ENCODE assay signal across 1 cellular context in the genomic region with DNA sequence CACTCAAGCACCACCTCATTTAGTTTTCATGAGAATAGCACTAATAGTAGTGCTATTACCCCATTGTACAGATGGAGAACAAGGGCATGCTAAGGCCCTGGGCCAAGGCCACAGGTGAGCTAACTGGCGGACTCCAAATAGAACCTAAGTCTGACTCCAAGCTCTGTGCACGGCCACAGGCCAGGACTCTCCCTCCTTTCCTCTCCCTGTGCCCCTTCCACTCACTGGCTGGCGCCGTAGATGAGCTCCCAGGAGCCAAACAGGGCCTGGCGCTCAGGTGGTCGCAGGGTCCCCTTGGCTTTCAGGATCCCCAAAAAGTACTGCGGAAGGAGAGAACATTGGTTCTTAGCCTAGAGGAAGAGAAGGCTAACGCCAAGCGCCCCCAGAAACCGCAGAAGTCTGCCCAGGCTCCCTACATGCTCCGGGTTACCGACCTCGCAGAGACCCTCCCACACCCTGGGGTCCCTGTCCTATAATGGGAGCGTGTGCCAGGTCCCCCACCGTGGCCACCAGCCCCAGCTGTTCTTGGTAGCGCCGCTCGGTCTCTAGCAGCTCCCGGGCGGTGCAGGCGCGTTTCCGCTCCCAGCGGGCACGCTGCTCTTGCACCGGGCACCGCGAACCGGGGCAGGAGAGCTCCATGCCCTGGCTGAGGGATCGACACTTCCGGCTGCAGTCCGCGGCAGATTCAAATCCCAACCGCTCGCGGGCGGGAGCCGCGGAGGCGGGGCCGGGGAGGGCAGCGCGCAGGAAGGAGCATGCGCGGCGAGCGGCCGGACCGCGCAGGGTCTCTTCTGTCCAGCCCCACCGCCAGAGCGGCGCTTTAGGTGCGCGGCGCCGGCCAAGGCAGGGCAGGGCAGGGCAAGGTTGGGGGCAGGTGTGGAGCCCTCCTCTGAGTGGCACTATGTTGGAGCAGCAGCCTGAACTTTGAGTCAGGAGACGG.
TF ChIP-seq lines count a peak whose summit lies in the region.

A gene with protein sequence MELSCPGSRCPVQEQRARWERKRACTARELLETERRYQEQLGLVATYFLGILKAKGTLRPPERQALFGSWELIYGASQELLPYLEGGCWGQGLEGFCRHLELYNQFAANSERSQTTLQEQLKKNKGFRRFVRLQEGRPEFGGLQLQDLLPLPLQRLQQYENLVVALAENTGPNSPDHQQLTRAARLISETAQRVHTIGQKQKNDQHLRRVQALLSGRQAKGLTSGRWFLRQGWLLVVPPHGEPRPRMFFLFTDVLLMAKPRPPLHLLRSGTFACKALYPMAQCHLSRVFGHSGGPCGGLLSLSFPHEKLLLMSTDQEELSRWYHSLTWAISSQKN (minus strand): TSS at position 665 of the 940 bp plus-strand sequence. CDS start 26 bp downstream, at position 639.

TF ChIP-seq in WTC11, 78 proteins besides CTCF, POLR2A, EP300 and RAD21 (continued from another document and continues in another):
- TF ChIP-seq, protein P1, sequence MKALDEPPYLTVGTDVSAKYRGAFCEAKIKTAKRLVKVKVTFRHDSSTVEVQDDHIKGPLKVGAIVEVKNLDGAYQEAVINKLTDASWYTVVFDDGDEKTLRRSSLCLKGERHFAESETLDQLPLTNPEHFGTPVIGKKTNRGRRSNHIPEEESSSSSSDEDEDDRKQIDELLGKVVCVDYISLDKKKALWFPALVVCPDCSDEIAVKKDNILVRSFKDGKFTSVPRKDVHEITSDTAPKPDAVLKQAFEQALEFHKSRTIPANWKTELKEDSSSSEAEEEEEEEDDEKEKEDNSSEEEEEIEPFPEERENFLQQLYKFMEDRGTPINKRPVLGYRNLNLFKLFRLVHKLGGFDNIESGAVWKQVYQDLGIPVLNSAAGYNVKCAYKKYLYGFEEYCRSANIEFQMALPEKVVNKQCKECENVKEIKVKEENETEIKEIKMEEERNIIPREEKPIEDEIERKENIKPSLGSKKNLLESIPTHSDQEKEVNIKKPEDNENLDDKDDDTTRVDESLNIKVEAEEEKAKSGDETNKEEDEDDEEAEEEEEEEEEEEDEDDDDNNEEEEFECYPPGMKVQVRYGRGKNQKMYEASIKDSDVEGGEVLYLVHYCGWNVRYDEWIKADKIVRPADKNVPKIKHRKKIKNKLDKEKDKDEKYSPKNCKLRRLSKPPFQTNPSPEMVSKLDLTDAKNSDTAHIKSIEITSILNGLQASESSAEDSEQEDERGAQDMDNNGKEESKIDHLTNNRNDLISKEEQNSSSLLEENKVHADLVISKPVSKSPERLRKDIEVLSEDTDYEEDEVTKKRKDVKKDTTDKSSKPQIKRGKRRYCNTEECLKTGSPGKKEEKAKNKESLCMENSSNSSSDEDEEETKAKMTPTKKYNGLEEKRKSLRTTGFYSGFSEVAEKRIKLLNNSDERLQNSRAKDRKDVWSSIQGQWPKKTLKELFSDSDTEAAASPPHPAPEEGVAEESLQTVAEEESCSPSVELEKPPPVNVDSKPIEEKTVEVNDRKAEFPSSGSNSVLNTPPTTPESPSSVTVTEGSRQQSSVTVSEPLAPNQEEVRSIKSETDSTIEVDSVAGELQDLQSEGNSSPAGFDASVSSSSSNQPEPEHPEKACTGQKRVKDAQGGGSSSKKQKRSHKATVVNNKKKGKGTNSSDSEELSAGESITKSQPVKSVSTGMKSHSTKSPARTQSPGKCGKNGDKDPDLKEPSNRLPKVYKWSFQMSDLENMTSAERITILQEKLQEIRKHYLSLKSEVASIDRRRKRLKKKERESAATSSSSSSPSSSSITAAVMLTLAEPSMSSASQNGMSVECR (CRISPR knock-in tag; IDR thresholded peaks at IDR 0.05; ENCODE audit: borderline replicate concordance), result 0 out of 2 replicates have a peak, but pooled peaks have one; percentile 11
- TF ChIP-seq SP1 (CRISPR knock-in tag; conservative IDR thresholded peaks at IDR 0.05) (peak; percentile 79), NR3C1 (CRISPR knock-in tag; conservative IDR thresholded peaks at IDR 0.05; ENCODE audit: low read depth) (0 out of 2 replicates have a peak, but pooled peaks have one; percentile 62), ZNF232 (CRISPR knock-in tag; IDR thresholded peaks at IDR 0.05) (peak; percentile 89; the same call in 1 of the 2 replicates), ZNF423 (CRISPR knock-in tag; IDR thresholded peaks at IDR 0.05) (no peak), NFE2L1 (CRISPR knock-in tag; IDR thresholded peaks at IDR 0.05) (peak; percentile 60; the same call in 1 of the 2 replicates), ETV6 (CRISPR knock-in tag; IDR thresholded peaks at IDR 0.05) (peak; percentile 80; the same call in 1 of the 2 replicates), KAT7 (CRISPR knock-in tag; IDR thresholded peaks at IDR 0.05; ENCODE audit: borderline replicate concordance) (no peak), IRF2 (CRISPR knock-in tag; IDR thresholded peaks at IDR 0.05; ENCODE audit: borderline replicate concordance, low read depth) (no peak), GTF2I (CRISPR knock-in tag; conservative IDR thresholded peaks at IDR 0.05) (no peak), GRHL2 (CRISPR knock-in tag; IDR thresholded peaks at IDR 0.05; ENCODE audit: insufficient replicate concordance, severe bottlenecking) (no peak), TP53 (CRISPR knock-in tag; IDR thresholded peaks at IDR 0.05) (peak; percentile 69; the same call in 1 of the 2 replicates), HMGA2 (CRISPR knock-in tag; IDR thresholded peaks at IDR 0.05) (no peak), RORB (CRISPR knock-in tag; IDR thresholded peaks at IDR 0.05) (no peak), PRRX2 (CRISPR knock-in tag; IDR thresholded peaks at IDR 0.05) (no peak), RELA (CRISPR knock-in tag; IDR thresholded peaks at IDR 0.05; ENCODE audit: borderline replicate concordance) (peak; percentile 83; the same call in 1 of the 2 replicates), ZNF121 (CRISPR knock-in tag; IDR thresholded peaks at IDR 0.05) (no peak), JUN (CRISPR knock-in tag; IDR thresholded peaks at IDR 0.05) (no peak), CBFB (CRISPR knock-in tag; IDR thresholded peaks at IDR 0.05; ENCODE audit: low read depth) (no peak)
- TF ChIP-seq, protein P2, sequence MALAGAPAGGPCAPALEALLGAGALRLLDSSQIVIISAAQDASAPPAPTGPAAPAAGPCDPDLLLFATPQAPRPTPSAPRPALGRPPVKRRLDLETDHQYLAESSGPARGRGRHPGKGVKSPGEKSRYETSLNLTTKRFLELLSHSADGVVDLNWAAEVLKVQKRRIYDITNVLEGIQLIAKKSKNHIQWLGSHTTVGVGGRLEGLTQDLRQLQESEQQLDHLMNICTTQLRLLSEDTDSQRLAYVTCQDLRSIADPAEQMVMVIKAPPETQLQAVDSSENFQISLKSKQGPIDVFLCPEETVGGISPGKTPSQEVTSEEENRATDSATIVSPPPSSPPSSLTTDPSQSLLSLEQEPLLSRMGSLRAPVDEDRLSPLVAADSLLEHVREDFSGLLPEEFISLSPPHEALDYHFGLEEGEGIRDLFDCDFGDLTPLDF (CRISPR knock-in tag; IDR thresholded peaks at IDR 0.05), result peak; percentile 90
- TF ChIP-seq, protein P3, sequence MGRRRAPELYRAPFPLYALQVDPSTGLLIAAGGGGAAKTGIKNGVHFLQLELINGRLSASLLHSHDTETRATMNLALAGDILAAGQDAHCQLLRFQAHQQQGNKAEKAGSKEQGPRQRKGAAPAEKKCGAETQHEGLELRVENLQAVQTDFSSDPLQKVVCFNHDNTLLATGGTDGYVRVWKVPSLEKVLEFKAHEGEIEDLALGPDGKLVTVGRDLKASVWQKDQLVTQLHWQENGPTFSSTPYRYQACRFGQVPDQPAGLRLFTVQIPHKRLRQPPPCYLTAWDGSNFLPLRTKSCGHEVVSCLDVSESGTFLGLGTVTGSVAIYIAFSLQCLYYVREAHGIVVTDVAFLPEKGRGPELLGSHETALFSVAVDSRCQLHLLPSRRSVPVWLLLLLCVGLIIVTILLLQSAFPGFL (CRISPR knock-in tag; IDR thresholded peaks at IDR 0.05; ENCODE audit: borderline replicate concordance), result peak; percentile 71; the same call in 1 of the 2 replicates
- TF ChIP-seq, protein P4, sequence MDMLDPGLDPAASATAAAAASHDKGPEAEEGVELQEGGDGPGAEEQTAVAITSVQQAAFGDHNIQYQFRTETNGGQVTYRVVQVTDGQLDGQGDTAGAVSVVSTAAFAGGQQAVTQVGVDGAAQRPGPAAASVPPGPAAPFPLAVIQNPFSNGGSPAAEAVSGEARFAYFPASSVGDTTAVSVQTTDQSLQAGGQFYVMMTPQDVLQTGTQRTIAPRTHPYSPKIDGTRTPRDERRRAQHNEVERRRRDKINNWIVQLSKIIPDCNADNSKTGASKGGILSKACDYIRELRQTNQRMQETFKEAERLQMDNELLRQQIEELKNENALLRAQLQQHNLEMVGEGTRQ (CRISPR knock-in tag; IDR thresholded peaks at IDR 0.05), result no peak
- TF ChIP-seq, protein P5, sequence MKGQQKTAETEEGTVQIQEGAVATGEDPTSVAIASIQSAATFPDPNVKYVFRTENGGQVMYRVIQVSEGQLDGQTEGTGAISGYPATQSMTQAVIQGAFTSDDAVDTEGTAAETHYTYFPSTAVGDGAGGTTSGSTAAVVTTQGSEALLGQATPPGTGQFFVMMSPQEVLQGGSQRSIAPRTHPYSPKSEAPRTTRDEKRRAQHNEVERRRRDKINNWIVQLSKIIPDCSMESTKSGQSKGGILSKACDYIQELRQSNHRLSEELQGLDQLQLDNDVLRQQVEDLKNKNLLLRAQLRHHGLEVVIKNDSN (CRISPR knock-in tag; IDR thresholded peaks at IDR 0.05), result no peak
- TF ChIP-seq, protein P6, sequence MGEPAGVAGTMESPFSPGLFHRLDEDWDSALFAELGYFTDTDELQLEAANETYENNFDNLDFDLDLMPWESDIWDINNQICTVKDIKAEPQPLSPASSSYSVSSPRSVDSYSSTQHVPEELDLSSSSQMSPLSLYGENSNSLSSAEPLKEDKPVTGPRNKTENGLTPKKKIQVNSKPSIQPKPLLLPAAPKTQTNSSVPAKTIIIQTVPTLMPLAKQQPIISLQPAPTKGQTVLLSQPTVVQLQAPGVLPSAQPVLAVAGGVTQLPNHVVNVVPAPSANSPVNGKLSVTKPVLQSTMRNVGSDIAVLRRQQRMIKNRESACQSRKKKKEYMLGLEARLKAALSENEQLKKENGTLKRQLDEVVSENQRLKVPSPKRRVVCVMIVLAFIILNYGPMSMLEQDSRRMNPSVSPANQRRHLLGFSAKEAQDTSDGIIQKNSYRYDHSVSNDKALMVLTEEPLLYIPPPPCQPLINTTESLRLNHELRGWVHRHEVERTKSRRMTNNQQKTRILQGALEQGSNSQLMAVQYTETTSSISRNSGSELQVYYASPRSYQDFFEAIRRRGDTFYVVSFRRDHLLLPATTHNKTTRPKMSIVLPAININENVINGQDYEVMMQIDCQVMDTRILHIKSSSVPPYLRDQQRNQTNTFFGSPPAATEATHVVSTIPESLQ (CRISPR knock-in tag; IDR thresholded peaks at IDR 0.05), result 0 out of 2 replicates have a peak, but pooled peaks have one; percentile 31
- TF ChIP-seq, protein P7, sequence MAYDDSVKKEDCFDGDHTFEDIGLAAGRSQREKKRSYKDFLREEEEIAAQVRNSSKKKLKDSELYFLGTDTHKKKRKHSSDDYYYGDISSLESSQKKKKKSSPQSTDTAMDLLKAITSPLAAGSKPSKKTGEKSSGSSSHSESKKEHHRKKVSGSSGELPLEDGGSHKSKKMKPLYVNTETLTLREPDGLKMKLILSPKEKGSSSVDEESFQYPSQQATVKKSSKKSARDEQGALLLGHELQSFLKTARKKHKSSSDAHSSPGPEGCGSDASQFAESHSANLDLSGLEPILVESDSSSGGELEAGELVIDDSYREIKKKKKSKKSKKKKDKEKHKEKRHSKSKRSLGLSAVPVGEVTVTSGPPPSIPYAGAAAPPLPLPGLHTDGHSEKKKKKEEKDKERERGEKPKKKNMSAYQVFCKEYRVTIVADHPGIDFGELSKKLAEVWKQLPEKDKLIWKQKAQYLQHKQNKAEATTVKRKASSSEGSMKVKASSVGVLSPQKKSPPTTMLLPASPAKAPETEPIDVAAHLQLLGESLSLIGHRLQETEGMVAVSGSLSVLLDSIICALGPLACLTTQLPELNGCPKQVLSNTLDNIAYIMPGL (CRISPR knock-in tag; IDR thresholded peaks at IDR 0.05), result peak; percentile 90; the same call in 1 of the 2 replicates
- TF ChIP-seq, protein P8, sequence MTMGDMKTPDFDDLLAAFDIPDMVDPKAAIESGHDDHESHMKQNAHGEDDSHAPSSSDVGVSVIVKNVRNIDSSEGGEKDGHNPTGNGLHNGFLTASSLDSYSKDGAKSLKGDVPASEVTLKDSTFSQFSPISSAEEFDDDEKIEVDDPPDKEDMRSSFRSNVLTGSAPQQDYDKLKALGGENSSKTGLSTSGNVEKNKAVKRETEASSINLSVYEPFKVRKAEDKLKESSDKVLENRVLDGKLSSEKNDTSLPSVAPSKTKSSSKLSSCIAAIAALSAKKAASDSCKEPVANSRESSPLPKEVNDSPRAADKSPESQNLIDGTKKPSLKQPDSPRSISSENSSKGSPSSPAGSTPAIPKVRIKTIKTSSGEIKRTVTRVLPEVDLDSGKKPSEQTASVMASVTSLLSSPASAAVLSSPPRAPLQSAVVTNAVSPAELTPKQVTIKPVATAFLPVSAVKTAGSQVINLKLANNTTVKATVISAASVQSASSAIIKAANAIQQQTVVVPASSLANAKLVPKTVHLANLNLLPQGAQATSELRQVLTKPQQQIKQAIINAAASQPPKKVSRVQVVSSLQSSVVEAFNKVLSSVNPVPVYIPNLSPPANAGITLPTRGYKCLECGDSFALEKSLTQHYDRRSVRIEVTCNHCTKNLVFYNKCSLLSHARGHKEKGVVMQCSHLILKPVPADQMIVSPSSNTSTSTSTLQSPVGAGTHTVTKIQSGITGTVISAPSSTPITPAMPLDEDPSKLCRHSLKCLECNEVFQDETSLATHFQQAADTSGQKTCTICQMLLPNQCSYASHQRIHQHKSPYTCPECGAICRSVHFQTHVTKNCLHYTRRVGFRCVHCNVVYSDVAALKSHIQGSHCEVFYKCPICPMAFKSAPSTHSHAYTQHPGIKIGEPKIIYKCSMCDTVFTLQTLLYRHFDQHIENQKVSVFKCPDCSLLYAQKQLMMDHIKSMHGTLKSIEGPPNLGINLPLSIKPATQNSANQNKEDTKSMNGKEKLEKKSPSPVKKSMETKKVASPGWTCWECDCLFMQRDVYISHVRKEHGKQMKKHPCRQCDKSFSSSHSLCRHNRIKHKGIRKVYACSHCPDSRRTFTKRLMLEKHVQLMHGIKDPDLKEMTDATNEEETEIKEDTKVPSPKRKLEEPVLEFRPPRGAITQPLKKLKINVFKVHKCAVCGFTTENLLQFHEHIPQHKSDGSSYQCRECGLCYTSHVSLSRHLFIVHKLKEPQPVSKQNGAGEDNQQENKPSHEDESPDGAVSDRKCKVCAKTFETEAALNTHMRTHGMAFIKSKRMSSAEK (CRISPR knock-in tag; IDR thresholded peaks at IDR 0.05; ENCODE audit: borderline replicate concordance), result no peak
- TF ChIP-seq, protein P9, sequence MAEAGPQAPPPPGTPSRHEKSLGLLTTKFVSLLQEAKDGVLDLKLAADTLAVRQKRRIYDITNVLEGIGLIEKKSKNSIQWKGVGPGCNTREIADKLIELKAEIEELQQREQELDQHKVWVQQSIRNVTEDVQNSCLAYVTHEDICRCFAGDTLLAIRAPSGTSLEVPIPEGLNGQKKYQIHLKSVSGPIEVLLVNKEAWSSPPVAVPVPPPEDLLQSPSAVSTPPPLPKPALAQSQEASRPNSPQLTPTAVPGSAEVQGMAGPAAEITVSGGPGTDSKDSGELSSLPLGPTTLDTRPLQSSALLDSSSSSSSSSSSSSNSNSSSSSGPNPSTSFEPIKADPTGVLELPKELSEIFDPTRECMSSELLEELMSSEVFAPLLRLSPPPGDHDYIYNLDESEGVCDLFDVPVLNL (CRISPR knock-in tag; IDR thresholded peaks at IDR 0.05; ENCODE audit: borderline replicate concordance, low read depth), result peak; percentile 97
